In genomic region chr3:13705051-13705450, GRCh38 we compare ENCODE assay signal across 24 cellular contexts.
DNase-seq lines count a peak whose midpoint lies in the region; ATAC-seq and TF ChIP-seq lines count a peak whose summit lies in the region.
"Had no signal": no experiment of that assay in that cellular context is flagged by ENCODE, and none has a peak within 500 bp of the region (broad histone marks: within the 10 kb centered on the region; RNA-seq: fewer than 3 reads in every experiment).

No MANE protein-coding gene starts in this region.

- TF ChIP-seq EP300 in sigmoid colon (IDR thresholded peaks at IDR 0.05): no peak

- CTCF ChIA-PET in activated CD4-positive, alpha-beta memory T cell treated with anti-CD3 and anti-CD28 coated beads for 36 hours (lab: Charles Lee): no interaction called here
- CTCF ChIA-PET in activated CD4-positive, alpha-beta memory T cell treated with anti-CD3 and anti-CD28 coated beads, Interleukin-2, amount 10 ng/mL, durations not matched to agents 7 days and 5 days (lab: Charles Lee): no interaction called here

- no peaks in the 10 kb centered on the region for H3K36me3 Mint-ChIP-seq in activated CD4-positive, alpha-beta memory T cell treated with anti-CD3 and anti-CD28 coated beads for 36 hours
- H3K36me3 Mint-ChIP-seq in activated CD4-positive, alpha-beta memory T cell treated with anti-CD3 and anti-CD28 coated beads, Interleukin-2, amount 10 ng/mL, durations not matched to agents 7 days and 5 days (ENCODE audit: low read depth): no peaks in the 10 kb centered on the region
- H3K36me3 Mint-ChIP-seq: CD4-positive, CD25-positive, alpha-beta regulatory T cell had no signal

- no peak overlapping the region for H3K27ac ChIP-seq in sigmoid colon
- H3K27ac ChIP-seq: 22Rv1, RWPE1, SJCRH30 had no signal

- POLR2A ChIA-PET in activated CD4-positive, alpha-beta memory T cell treated with anti-CD3 and anti-CD28 coated beads for 36 hours (lab: Charles Lee): no interaction called here
- POLR2A ChIA-PET in activated CD4-positive, alpha-beta memory T cell treated with anti-CD3 and anti-CD28 coated beads, Interleukin-2, amount 10 ng/mL, durations not matched to agents 7 days and 5 days (lab: Charles Lee): no interaction called here

- TF ChIP-seq CTCF in sigmoid colon (IDR thresholded peaks at IDR 0.05): no peak

- peaks cover 0 to 4% (median 0%) of the 10 kb centered on the region in 3 donors for H3K27me3 ChIP-seq in sigmoid colon

- no peak overlapping the region for H3K27ac Mint-ChIP-seq in activated CD4-positive, alpha-beta memory T cell treated with anti-CD3 and anti-CD28 coated beads for 36 hours
- H3K27ac Mint-ChIP-seq in activated CD4-positive, alpha-beta memory T cell treated with anti-CD3 and anti-CD28 coated beads, Interleukin-2, amount 10 ng/mL, durations not matched to agents 7 days and 5 days: no peak overlapping the region
- H3K27ac Mint-ChIP-seq: B cell; CD4-positive, CD25-positive, alpha-beta regulatory T cell; GM23338 had no signal

- H3K9me3 Mint-ChIP-seq in activated CD4-positive, alpha-beta memory T cell treated with anti-CD3 and anti-CD28 coated beads for 36 hours: no peaks in the 10 kb centered on the region
- H3K9me3 Mint-ChIP-seq in activated CD4-positive, alpha-beta memory T cell treated with anti-CD3 and anti-CD28 coated beads, Interleukin-2, amount 10 ng/mL, durations not matched to agents 7 days and 5 days: peaks cover 11% of the 10 kb centered on the region

- H3K4me3 ChIP-seq in sigmoid colon: no peak overlapping the region
- H3K4me3 ChIP-seq: GM23338, K562, SJCRH30 had no signal

- peaks cover 25% of the 10 kb centered on the region for H3K27me3 Mint-ChIP-seq in activated CD4-positive, alpha-beta memory T cell treated with anti-CD3 and anti-CD28 coated beads for 36 hours
- no peaks in the 10 kb centered on the region for H3K27me3 Mint-ChIP-seq in activated CD4-positive, alpha-beta memory T cell treated with anti-CD3 and anti-CD28 coated beads, Interleukin-2, amount 10 ng/mL, durations not matched to agents 7 days and 5 days

- ATAC-seq in HG02571 (IDR thresholded peaks at IDR 0.05; ENCODE audit: unreplicated experiment): no peak
- ATAC-seq: GM23338, K562, PC-3 had no signal

- no peaks in the 10 kb centered on the region for H3K9me3 ChIP-seq in sigmoid colon
- H3K9me3 ChIP-seq: SJCRH30 had no signal

- intact Hi-C loops in activated CD4-positive, alpha-beta memory T cell treated with anti-CD3 and anti-CD28 coated beads for 36 hours (cut with micrococcal nuclease): no loop called here
- intact Hi-C loops in sigmoid colon (cut with DNase I): no loop called here

- H3K4me1 ChIP-seq in sigmoid colon: no peaks in the 10 kb centered on the region
- H3K4me1 ChIP-seq: SJCRH30 had no signal

- peak; percentile 2 for DNase-seq in activated CD4-positive, alpha-beta memory T cell treated with anti-CD3 and anti-CD28 coated beads for 36 hours
- no peak for DNase-seq in activated CD4-positive, alpha-beta memory T cell treated with anti-CD3 and anti-CD28 coated beads, Interleukin-2, amount 10 ng/mL, durations not matched to agents 7 days and 5 days
- DNase-seq in 8988T (peak; percentile 2), ecto neural progenitor cell (ENCODE audit: low spot score) (peak; percentile 20), sigmoid colon (peak; percentile 21), KG1 (lab: John Stamatoyannopoulos, UW) (no peak)
- DNase-seq in NK-92 treated with Interleukin-12 subunit alpha and Interleukin-12 subunit beta, amount 100 ng/mL, for 24 hours (lab: John Stamatoyannopoulos, UW): no peak
- DNase-seq: CD4-positive, CD25-positive, alpha-beta regulatory T cell; COR-L47; DMS 273 treated with DMSO at 0.1 percent for 48 hours; HCEC 1CT; NCI-H1105; NCI-H1694 treated with DMSO at 0.1 percent for 48 hours; NCI-H2227 treated with DMSO at 0.1 percent for 48 hours; NCI-H524; NCI-H82; PC-3; SJCRH30 had no signal

- H3K36me3 ChIP-seq in sigmoid colon: no peaks in the 10 kb centered on the region
- H3K36me3 ChIP-seq: SJCRH30 had no signal

- 74 to 81% methylated on average over 3 of the region's 3 CpGs for WGBS in sigmoid colon, 2 donors

- TF ChIP-seq POLR2A in sigmoid colon (IDR thresholded peaks at IDR 0.05): no peak

- H3K4me3 Mint-ChIP-seq in activated CD4-positive, alpha-beta memory T cell treated with anti-CD3 and anti-CD28 coated beads for 36 hours: no peak overlapping the region
- no peak overlapping the region for H3K4me3 Mint-ChIP-seq in activated CD4-positive, alpha-beta memory T cell treated with anti-CD3 and anti-CD28 coated beads, Interleukin-2, amount 10 ng/mL, durations not matched to agents 7 days and 5 days
- H3K4me3 Mint-ChIP-seq: B cell; CD4-positive, CD25-positive, alpha-beta regulatory T cell; GM23338 had no signal

- H3K4me1 Mint-ChIP-seq in activated CD4-positive, alpha-beta memory T cell treated with anti-CD3 and anti-CD28 coated beads for 36 hours (ENCODE audit: low read depth): no peaks in the 10 kb centered on the region
- no peaks in the 10 kb centered on the region for H3K4me1 Mint-ChIP-seq in activated CD4-positive, alpha-beta memory T cell treated with anti-CD3 and anti-CD28 coated beads, Interleukin-2, amount 10 ng/mL, durations not matched to agents 7 days and 5 days
- H3K4me1 Mint-ChIP-seq: B cell; CD4-positive, CD25-positive, alpha-beta regulatory T cell had no signal

Comparison
In these comparisons a context has a peak if more than half of its experiments do, and no peak if none do; other contexts are left out.
1. DNase-seq: peak in activated CD4-positive, alpha-beta memory T cell treated with anti-CD3 and anti-CD28 coated beads for 36 hours (single experiment), 8988T (single experiment), ecto neural progenitor cell (single experiment) and sigmoid colon (single experiment); none in activated CD4-positive, alpha-beta memory T cell treated with anti-CD3 and anti-CD28 coated beads, Interleukin-2, amount 10 ng/mL, durations not matched to agents 7 days and 5 days (single experiment), KG1 (single experiment) and NK-92 treated with Interleukin-12 subunit alpha and Interleukin-12 subunit beta, amount 100 ng/mL, for 24 hours (single experiment).